ENCODE assay signal across 11 cellular contexts in the genomic region with DNA sequence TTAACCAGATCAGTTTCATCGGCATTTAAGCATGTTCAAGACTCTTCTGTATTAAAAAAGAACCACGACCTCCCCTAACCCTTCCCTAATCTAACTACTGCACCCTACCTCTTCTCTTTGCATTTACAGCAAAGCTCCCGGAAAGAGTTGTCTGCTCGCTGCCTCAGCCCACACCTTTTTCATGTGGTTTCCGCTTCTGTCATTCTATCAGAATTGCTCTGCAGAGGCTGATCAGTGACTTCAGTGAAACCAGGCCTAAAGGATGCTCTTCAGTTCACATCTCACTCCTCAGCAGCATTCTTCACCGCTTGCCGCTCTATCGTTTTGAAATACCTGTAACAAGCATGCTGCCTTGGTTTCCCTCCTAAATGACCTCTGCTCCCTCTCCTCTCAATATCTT.
A peak's percentile ranks its signal among the peaks of the same experiment; 100 is the strongest.
DNase-seq lines count a peak whose midpoint lies in the region; ATAC-seq and TF ChIP-seq lines count a peak whose summit lies in the region.
"Had no signal": no experiment of that assay in that cellular context is flagged by ENCODE, and none has a peak within 500 bp of the region (broad histone marks: within the 10 kb centered on the region; RNA-seq: fewer than 3 reads in every experiment).

No MANE protein-coding gene starts in this region.

- in situ Hi-C loops in ACHN (cut with HindIII; ENCODE audit: low pct_ligation_motif_present, low pct_unique_long_range_greater_than_20kb, low sequenced_read_pairs), result no loop called here

- peak; percentile 39 for DNase-seq in activated CD4-positive, CD25-positive, alpha-beta regulatory T cell treated with anti-CD3 and anti-CD28 coated beads, Interleukin-2, amount 50 U/mL, for 72 hours
- DNase-seq in activated T-helper 1 cell treated with Interleukin-2 at 50 U/mL for 16 hours (ENCODE audit: low read depth), result peak; percentile 28
- DNase-seq in stimulated activated CD4-positive, alpha-beta T cell treated with anti-CD3 and anti-CD28 coated beads, Interleukin-12 subunit alpha, Interleukin-12 subunit beta, amount 100 ng/mL, for 4 hours, result peak; percentile 38
- peak; percentile 39 to 88 (median 78) for DNase-seq in stimulated activated naive CD4-positive, alpha-beta T cell (lab: John Stamatoyannopoulos, UW)
- no peak for DNase-seq in GM10266 (ENCODE audit: extremely low spot score)
- DNase-seq in ACHN, result no peak
- no peak for DNase-seq in NCI-H2107 (lab: John Stamatoyannopoulos, UW)
- DNase-seq: NCI-H1436, OCI-M1, trophoblast cell had no signal

- no peak for ATAC-seq in GM19452 (IDR thresholded peaks at IDR 0.05; ENCODE audit: unreplicated experiment)

- TF ChIP-seq CTCF in GM10266 (IDR thresholded peaks at IDR 0.05; ENCODE audit: control insufficient read depth, insufficient read depth, low read depth, missing control alignments), result no peak

Comparison
In these comparisons a context has a peak if more than half of its experiments do, and no peak if none do; other contexts are left out.
1. DNase-seq: peak in activated CD4-positive, CD25-positive, alpha-beta regulatory T cell treated with anti-CD3 and anti-CD28 coated beads, Interleukin-2, amount 50 U/mL, for 72 hours (single experiment), activated T-helper 1 cell treated with Interleukin-2 at 50 U/mL for 16 hours (single experiment), stimulated activated CD4-positive, alpha-beta T cell treated with anti-CD3 and anti-CD28 coated beads, Interleukin-12 subunit alpha, Interleukin-12 subunit beta, amount 100 ng/mL, for 4 hours (single experiment) and stimulated activated naive CD4-positive, alpha-beta T cell (6 of 6); none in GM10266 (single experiment), ACHN (single experiment) and NCI-H2107 (single experiment).